In the genomic region with DNA sequence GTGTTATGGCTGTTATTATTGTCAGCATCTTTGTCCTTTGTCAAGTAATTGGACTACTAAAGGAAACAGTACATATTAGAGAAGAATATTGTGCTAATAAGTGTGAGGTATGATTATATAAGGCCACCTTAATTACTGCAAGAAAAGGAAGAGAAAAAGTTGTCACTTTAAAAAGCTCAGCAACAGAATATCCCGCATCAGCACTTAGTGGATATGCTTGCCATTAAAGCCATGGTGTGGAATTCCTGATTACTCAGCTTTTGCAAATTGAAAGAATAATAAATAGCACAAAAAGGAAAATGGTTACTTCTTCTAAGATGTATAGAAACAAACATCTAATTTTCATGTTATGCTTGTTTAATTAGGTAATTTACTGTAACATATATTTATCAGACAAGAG, we compare ENCODE assay signal across 31 cellular contexts.
"Had no signal": no experiment of that assay in that cellular context is flagged by ENCODE, and none has a peak within 500 bp of the region (broad histone marks: within the 10 kb centered on the region; RNA-seq: fewer than 3 reads in every experiment).

No MANE protein-coding gene starts in this region.

- H3K9me3 ChIP-seq: ovary, psoas muscle, spleen, suprapubic skin, testis, tibial artery, transverse colon, upper lobe of right lung, uterus had no signal

- DNase-seq: natural killer cell; occipital lobe; ovary; posterior cingulate gyrus; psoas muscle; right cardiac atrium; spleen; stimulated activated CD4-positive, alpha-beta T cell treated with anti-CD3 and anti-CD28 coated beads, Interleukin-12 subunit alpha, Interleukin-12 subunit beta, amount 100 ng/mL, for 4 hours; stimulated activated CD4-positive, alpha-beta T cell treated with anti-CD3 and anti-CD28 coated beads, Interleukin-1b, Interleukin-23, amount 100 ng/mL, for 48 hours; stimulated activated CD4-positive, alpha-beta T cell treated with anti-CD3 and anti-CD28 coated beads, Interleukin-4, amount 100 ng/mL, for 1 hour; stimulated activated CD4-positive, alpha-beta T cell treated with anti-CD3 and anti-CD28 coated beads, Interleukin-4, amount 100 ng/mL, for 4 hours; stimulated activated CD8-positive, alpha-beta memory T cell treated with anti-CD3 and anti-CD28 coated beads, Interleukin-4, amount 100 ng/mL, for 48 hours; stimulated activated naive CD4-positive, alpha-beta T cell; stimulated activated naive CD8-positive, alpha-beta T cell treated with anti-CD3 and anti-CD28 coated beads, Interleukin-15, amount 100 ng/mL, for 72 hours; stimulated activated naive CD8-positive, alpha-beta T cell treated with anti-CD3 and anti-CD28 coated beads, Interleukin-15, Interleukin-2, amounts not matched to agents 100 U/mL and 50 U/mL, for 24 hours; substantia nigra; testis; tibial artery; transverse colon; upper lobe of right lung; uterus had no signal

- H3K9ac ChIP-seq: neural progenitor cell, parathyroid adenoma had no signal

- H3K4me3 ChIP-seq: neural progenitor cell, ovary, psoas muscle, skin epidermis, smooth muscle cell, spleen, suprapubic skin, testis, tibial artery, transverse colon, upper lobe of right lung, uterus had no signal

- H3K36me3 Mint-ChIP-seq: natural killer cell; neural progenitor cell; stimulated activated memory B cell treated with anti-CD40 and anti-IgM and Interleukin-4, amounts not matched to agents 10 μg/mL and 1 μg/mL and 100 μg/mL, for 72 hours; type B pancreatic cell had no signal

- H3K27ac Mint-ChIP-seq: natural killer cell; nephron; neural progenitor cell; progenitor cell of endocrine pancreas; stimulated activated memory B cell treated with anti-CD40 and anti-IgM and Interleukin-4, amounts not matched to agents 10 μg/mL and 1 μg/mL and 100 μg/mL, for 72 hours; stimulated activated naive CD8-positive, alpha-beta T cell treated with anti-CD3 and anti-CD28 coated beads, Interleukin-15, amount 100 ng/mL, for 72 hours had no signal

- H3K4me1 ChIP-seq: neural progenitor cell, parathyroid adenoma, psoas muscle, spleen, suprapubic skin, testis, tibial artery, transverse colon, upper lobe of right lung, uterus had no signal

- H3K27me3 Mint-ChIP-seq: stimulated activated memory B cell treated with anti-CD40 and anti-IgM and Interleukin-4, amounts not matched to agents 10 μg/mL and 1 μg/mL and 100 μg/mL, for 72 hours; stimulated activated naive CD8-positive, alpha-beta T cell treated with anti-CD3 and anti-CD28 coated beads, Interleukin-15, amount 100 ng/mL, for 72 hours had no signal

- H3K4me3 Mint-ChIP-seq: natural killer cell; nephron; neural progenitor cell; stimulated activated memory B cell treated with anti-CD40 and anti-IgM and Interleukin-4, amounts not matched to agents 10 μg/mL and 1 μg/mL and 100 μg/mL, for 72 hours; stimulated activated naive CD8-positive, alpha-beta T cell treated with anti-CD3 and anti-CD28 coated beads, Interleukin-15, amount 100 ng/mL, for 72 hours; type B pancreatic cell had no signal

- H3K27me3 ChIP-seq: neural progenitor cell, ovary, spleen, suprapubic skin, testis, tibial artery, transverse colon, upper lobe of right lung, uterus had no signal

- H3K36me3 ChIP-seq: neural progenitor cell, ovary, spleen, suprapubic skin, tibial artery, transverse colon, upper lobe of right lung, uterus had no signal

- H3K4me1 Mint-ChIP-seq: natural killer cell; nephron; stimulated activated memory B cell treated with anti-CD40 and anti-IgM and Interleukin-4, amounts not matched to agents 10 μg/mL and 1 μg/mL and 100 μg/mL, for 72 hours; stimulated activated naive CD8-positive, alpha-beta T cell treated with anti-CD3 and anti-CD28 coated beads, Interleukin-15, amount 100 ng/mL, for 72 hours had no signal

- H3K27ac ChIP-seq: neural progenitor cell, ovary, parathyroid adenoma, psoas muscle, skin epidermis, spleen, suprapubic skin, testis, tibial artery, transverse colon, upper lobe of right lung, uterus had no signal

- ATAC-seq: natural killer cell; psoas muscle; right cardiac atrium; sciatic nerve; stimulated activated memory B cell treated with anti-CD40 and anti-IgM and Interleukin-4, amounts not matched to agents 10 μg/mL and 1 μg/mL and 100 μg/mL, for 72 hours; stimulated activated naive CD8-positive, alpha-beta T cell treated with anti-CD3 and anti-CD28 coated beads, Interleukin-15, amount 100 ng/mL, for 72 hours; stimulated activated naive CD8-positive, alpha-beta T cell treated with anti-CD3 and anti-CD28 coated beads, Interleukin-15, Interleukin-2, amounts not matched to agents 100 U/mL and 50 U/mL, for 24 hours; upper lobe of right lung had no signal

- H3K4me2 ChIP-seq: neural progenitor cell, smooth muscle cell had no signal

- H3K9me3 Mint-ChIP-seq: nephron; neural progenitor cell; stimulated activated naive CD8-positive, alpha-beta T cell treated with anti-CD3 and anti-CD28 coated beads, Interleukin-15, amount 100 ng/mL, for 72 hours; type B pancreatic cell had no signal
